In genomic region chr6:3159805-3160781, GRCh38 we compare ENCODE assay signal across 8 cellular contexts. TPM values are rescaled to one million over a fixed set of nuclear protein-coding genes. Genes with fewer than 3 reads are reported as not detected.
DNase-seq lines count a peak whose midpoint lies in the region; ATAC-seq lines count a peak whose summit lies in the region.
"Had no signal": no experiment of that assay in that cellular context is flagged by ENCODE, and none has a peak within 500 bp of the region (broad histone marks: within the 10 kb centered on the region; RNA-seq: fewer than 3 reads in every experiment).

No MANE protein-coding gene starts in this region.

- H3K4me1 ChIP-seq in duodenal mucosa (ENCODE audit: control insufficient read depth in 1 of 2, insufficient read depth in 2 of 2, low read length in 2 of 2) = peaks cover 20 to 21% of the 10 kb centered on the region in 2 donors
- peaks cover 11 to 25% of the 10 kb centered on the region in 2 experiments for H3K4me1 ChIP-seq in trophoblast cell (ENCODE audit: control insufficient read depth in 1 of 2, insufficient read depth in 2 of 2, low read length in 2 of 2)
- H3K4me1 ChIP-seq: parathyroid adenoma had no signal

- peak overlapping the region; percentile 2 for H3K14ac ChIP-seq in trophoblast cell (ENCODE audit: low read length)

- H3K79me1 ChIP-seq in trophoblast cell (ENCODE audit: low read length) = peaks cover 32% of the 10 kb centered on the region

- no peaks in the 10 kb centered on the region for H3K9me3 ChIP-seq in duodenal mucosa (ENCODE audit: control insufficient read depth in 1 of 2, low read length in 2 of 2)
- H3K9me3 ChIP-seq in trophoblast cell (ENCODE audit: insufficient read depth, low read depth, low read length) = peaks cover 1% of the 10 kb centered on the region

- no peak overlapping the region for H3K18ac ChIP-seq in trophoblast cell (ENCODE audit: low read length)

- no peaks in the 10 kb centered on the region for H3K36me3 ChIP-seq in duodenal mucosa (ENCODE audit: control insufficient read depth in 1 of 2, insufficient read depth in 2 of 2, low read length in 2 of 2)
- H3K36me3 ChIP-seq in trophoblast cell (ENCODE audit: control insufficient read depth in 1 of 2, insufficient read depth in 2 of 2, low read length in 2 of 2) = peaks cover 5 to 6% of the 10 kb centered on the region in 2 experiments

- H3K79me2 ChIP-seq in trophoblast cell (ENCODE audit: control insufficient read depth, insufficient read depth, low read length, poor library complexity) = peaks cover 16% of the 10 kb centered on the region
- H3K79me2 ChIP-seq: parathyroid adenoma had no signal

- no peak overlapping the region for H4K8ac ChIP-seq in trophoblast cell (ENCODE audit: low read depth, low read length)

- no peaks in the 10 kb centered on the region for H3K27me3 ChIP-seq in duodenal mucosa (ENCODE audit: control insufficient read depth in 1 of 2, insufficient read depth in 2 of 2, low read length in 2 of 2)
- no peaks in the 10 kb centered on the region for H3K27me3 ChIP-seq in trophoblast cell (ENCODE audit: insufficient read depth, low read length)

- H2BK5ac ChIP-seq in trophoblast cell (ENCODE audit: low read depth, low read length, poor library complexity) = no peak overlapping the region

- no CpG with 5 or more reads among the region's 31 CpGs for WGBS in trophoblast cell (ENCODE audit: extremely low coverage, insufficient coverage, insufficient read length)

- H3K27ac ChIP-seq in duodenal mucosa (ENCODE audit: low read depth, low read length) = peak overlapping the region; percentile 82
- peak overlapping the region; percentile 28 for H3K27ac ChIP-seq in trophoblast cell (ENCODE audit: low read depth, low read length)
- H3K27ac ChIP-seq: parathyroid adenoma had no signal

- H3K4me2 ChIP-seq in trophoblast cell (ENCODE audit: low read length) = no peak overlapping the region

- H2AFZ ChIP-seq in trophoblast cell (ENCODE audit: insufficient read depth, low read length, poor library complexity) = no peak overlapping the region
- H2AFZ ChIP-seq: parathyroid adenoma had no signal

- H4K12ac ChIP-seq in trophoblast cell (ENCODE audit: low read depth, low read length) = no peak overlapping the region

- H3K4me3 ChIP-seq in duodenal mucosa (ENCODE audit: low read depth in 1 of 2, low read length in 2 of 2) = peak overlapping the region; percentile 30 to 31
- H3K4me3 ChIP-seq in trophoblast cell (ENCODE audit: low read depth, low read length) = no peak overlapping the region

- H2BK12ac ChIP-seq in trophoblast cell (ENCODE audit: low read length) = no peak overlapping the region

- no peak overlapping the region for H4K91ac ChIP-seq in trophoblast cell (ENCODE audit: low read depth, low read length)

- H3K9ac ChIP-seq in duodenal mucosa (ENCODE audit: low read depth in 1 of 2, low read length in 2 of 2) (peak overlapping the region; percentile 57 to 76), trophoblast cell (ENCODE audit: low read length) (no peak overlapping the region)
- H3K9ac ChIP-seq: parathyroid adenoma had no signal

- peak; percentile 84 for DNase-seq in NCI-H146 (lab: John Stamatoyannopoulos, UW)
- peak; percentile 61 for DNase-seq in activated CD4-positive, alpha-beta T cell treated with anti-CD3 and anti-CD28 coated beads for 1 hour
- DNase-seq in trophoblast cell = peak; percentile 70 to 81
- DNase-seq in GM19240 (ENCODE audit: insufficient read length, low spot score) = no peak

- no peak overlapping the region for H2BK120ac ChIP-seq in trophoblast cell (ENCODE audit: insufficient read depth, low read length, poor library complexity)

- H3K4ac ChIP-seq in trophoblast cell (ENCODE audit: low read depth, low read length) = no peak overlapping the region

- ATAC-seq in HG03025 (IDR thresholded peaks at IDR 0.05; ENCODE audit: low FRiP score, unreplicated experiment) = no peak
- no peak for ATAC-seq in HG02870 (IDR thresholded peaks at IDR 0.05; ENCODE audit: unreplicated experiment)

- H3K23ac ChIP-seq in trophoblast cell (ENCODE audit: low read length) = no peak overlapping the region

- no peak overlapping the region for H2AK5ac ChIP-seq in trophoblast cell (ENCODE audit: low read length)

RNA-seq across cellular contexts. Expression of gene TUBB2A, which starts 2.7 kb away (rescaled TPM):
- 167 and 171 TPM in 2 replicates for polyA plus RNA-seq in trophoblast cell (2013)

RNA-seq across cellular contexts. Expression of gene BPHL, which starts 41.6 kb away (rescaled TPM):
- polyA plus RNA-seq in trophoblast cell (2013) = 21.0 and 22.0 TPM in 2 replicates
